In genomic region chr3:99624536-99625236, GRCh38 we compare ENCODE assay signal across 16 cellular contexts. TPM values are rescaled to one million over a fixed set of nuclear protein-coding genes. Genes with fewer than 3 reads are reported as not detected.
DNase-seq lines count a peak whose midpoint lies in the region; ATAC-seq and TF ChIP-seq lines count a peak whose summit lies in the region.
"Had no signal": no experiment of that assay in that cellular context is flagged by ENCODE, and none has a peak within 500 bp of the region (broad histone marks: within the 10 kb centered on the region; RNA-seq: fewer than 3 reads in every experiment).

No MANE protein-coding gene starts in this region.

- no peak for TF ChIP-seq POLR2A in sigmoid colon (IDR thresholded peaks at IDR 0.05)

- H3K4me1 ChIP-seq in BLaER1 (peaks cover 47% of the 10 kb centered on the region), KMS-11 (ENCODE audit: low read depth, poor library complexity, severe bottlenecking) (peaks cover 92% of the 10 kb centered on the region), sigmoid colon (no peaks in the 10 kb centered on the region)
- H3K4me1 ChIP-seq: right lobe of liver had no signal

- DNase-seq in DMS79 (lab: John Stamatoyannopoulos, UW) (no peak), NCI-H524 treated with DMSO at 0.1 percent for 48 hours (lab: John Stamatoyannopoulos, UW) (no peak), mesenteric fat pad (ENCODE audit: low spot score) (no peak), sigmoid colon (no peak)
- DNase-seq: activated CD8-positive, alpha-beta memory T cell treated with anti-CD3 and anti-CD28 coated beads for 24 hours; dorsolateral prefrontal cortex; erythroblast; NCI-H1694 treated with DMSO at 0.1 percent for 48 hours; NCI-H446; right lobe of liver; SHP77; stimulated activated naive CD8-positive, alpha-beta T cell treated with anti-CD3 and anti-CD28 coated beads, Interleukin-15, amount 100 ng/mL, for 72 hours had no signal

- H3K9me3 ChIP-seq in BLaER1 (no peaks in the 10 kb centered on the region), sigmoid colon (no peaks in the 10 kb centered on the region)
- H3K9me3 ChIP-seq: right lobe of liver had no signal

- H3K4me2 ChIP-seq in BLaER1: peak overlapping the region; percentile 66
- peak overlapping the region; percentile 62 for H3K4me2 ChIP-seq in KMS-11

- intact Hi-C loops in sigmoid colon (cut with DNase I): no loop called here

- no peak for TF ChIP-seq CTCF in KMS-11 (conservative IDR thresholded peaks at IDR 0.05; ENCODE audit: low read depth, low read length)
- TF ChIP-seq CTCF in sigmoid colon (IDR thresholded peaks at IDR 0.05): no peak

- no peaks in the 10 kb centered on the region for H3K79me2 ChIP-seq in KMS-11 (ENCODE audit: insufficient read depth, low read depth)

- 90 to 97% methylated on average over 2 of the region's 2 CpGs for WGBS in sigmoid colon, 2 donors

- H3K4me3 ChIP-seq in BLaER1 (no peak overlapping the region), KMS-11 (IDR thresholded peaks at IDR 0.05; ENCODE audit: insufficient read depth, low read depth, low read length) (no peak overlapping the region), sigmoid colon (no peak overlapping the region)
- H3K4me3 ChIP-seq: dorsolateral prefrontal cortex, right lobe of liver had no signal

- TF ChIP-seq EP300 in sigmoid colon (IDR thresholded peaks at IDR 0.05): no peak

- H3K9ac ChIP-seq in BLaER1: no peak overlapping the region
- H3K9ac ChIP-seq in KMS-11: peak overlapping the region; percentile 31

- H3K27ac ChIP-seq in BLaER1: no peak overlapping the region
- peak overlapping the region; percentile 92 for H3K27ac ChIP-seq in KMS-11
- H3K27ac ChIP-seq in sigmoid colon: no peak overlapping the region
- H3K27ac ChIP-seq: dorsolateral prefrontal cortex, right lobe of liver had no signal

- H4K20me1 ChIP-seq in BLaER1 (no peaks in the 10 kb centered on the region), KMS-11 (ENCODE audit: insufficient read depth) (no peaks in the 10 kb centered on the region)

- H3K27me3 ChIP-seq in BLaER1 (no peaks in the 10 kb centered on the region), KMS-11 (ENCODE audit: insufficient read depth, low read depth) (no peaks in the 10 kb centered on the region), sigmoid colon (no peaks in the 10 kb centered on the region)
- H3K27me3 ChIP-seq: right lobe of liver had no signal

- H2AFZ ChIP-seq in KMS-11 (ENCODE audit: low read depth): peak overlapping the region; percentile 46; the same call in 1 of the 2 replicates

- no peaks in the 10 kb centered on the region for H3K36me3 ChIP-seq in BLaER1
- H3K36me3 ChIP-seq in KMS-11 (ENCODE audit: insufficient read depth): no peaks in the 10 kb centered on the region
- H3K36me3 ChIP-seq in sigmoid colon: no peaks in the 10 kb centered on the region
- H3K36me3 ChIP-seq: right lobe of liver had no signal

- peak; percentile 38 for ATAC-seq in GM19351 (IDR thresholded peaks at IDR 0.05; ENCODE audit: unreplicated experiment)
- peak; percentile 45 for ATAC-seq in HG02678 (IDR thresholded peaks at IDR 0.05; ENCODE audit: unreplicated experiment)
- ATAC-seq: stimulated activated naive CD8-positive, alpha-beta T cell treated with anti-CD3 and anti-CD28 coated beads, Interleukin-15, amount 100 ng/mL, for 72 hours had no signal

RNA-seq across cellular contexts. Expression of gene COL8A1, which starts 13.7 kb away (rescaled TPM):
- 18.5 TPM for total RNA-seq in mesenteric fat pad
- total RNA-seq in sigmoid colon: 10 to 100 TPM; 15.3 to 39.6 (median 18.3) TPM
- polyA plus RNA-seq in sigmoid colon: 1 to 10 TPM in 1 of 3 donors, under 1 TPM in 2; 0.23 to 2.2 (median 0.60) TPM
